17 cellular contexts compared by ENCODE assay signal in genomic region chr22:47016636-47017035, GRCh38.
A peak's percentile ranks its signal among the peaks of the same experiment; 100 is the strongest.
DNase-seq lines count a peak whose midpoint lies in the region; ATAC-seq, FAIRE-seq and TF ChIP-seq lines count a peak whose summit lies in the region.
"Had no signal": no experiment of that assay in that cellular context is flagged by ENCODE, and none has a peak within 500 bp of the region (broad histone marks: within the 10 kb centered on the region; RNA-seq: fewer than 3 reads in every experiment).

No MANE protein-coding gene starts in this region.

- no peaks in the 10 kb centered on the region for H3K27me3 Mint-ChIP-seq in natural killer cell (ENCODE audit: low read depth in 2 of 2)
- H3K27me3 Mint-ChIP-seq: IgD-negative memory B cell had no signal

- no peak overlapping the region for H3K56ac ChIP-seq in H1 (replicated peaks; ENCODE audit: insufficient read length, low read depth, low read length)

- no peaks in the 10 kb centered on the region for H3K27me3 ChIP-seq in H1 (replicated peaks in 1 of 4; ENCODE audit: control insufficient read depth in 3 of 4, extremely low read depth in 1 of 4, insufficient read depth in 3 of 4, low read length in 3 of 4)
- H3K27me3 ChIP-seq: BLaER1 had no signal

- H3K9me3 ChIP-seq in H1 (ENCODE audit: insufficient read depth in 2 of 2, low read depth in 1 of 2, low read length in 1 of 2), result peaks cover 10 to 20% of the 10 kb centered on the region in 2 experiments; a peak in 3 of 4 replicates
- H3K9me3 ChIP-seq: Caco-2 had no signal

- H3K23ac ChIP-seq in H1 (ENCODE audit: insufficient read length), result no peak overlapping the region

- no peak overlapping the region for H4K5ac ChIP-seq in H1 (ENCODE audit: insufficient read length, low read depth, low read length)

- no peak for TF ChIP-seq POLR2A in H1 (IDR thresholded peaks at IDR 0.05; ENCODE audit: control extremely low read depth in 1 of 2, low read depth in 2 of 2, low read length in 2 of 2)

- DNase-seq in activated effector memory CD4-positive, alpha-beta T cell treated with anti-CD3 and anti-CD28 coated beads, Interleukin-2, amount 50 U/mL, for 16 hours, result peak; percentile 57
- no peak for DNase-seq in activated effector memory CD4-positive, alpha-beta T cell treated with Interleukin-2 at 50 U/mL for 16 hours
- no peak for DNase-seq in H1 (ENCODE audit: low read depth in 1 of 2, low spot score in 2 of 2)
- peak; percentile 75 for DNase-seq in posterior vena cava (ENCODE audit: low spot score)
- DNase-seq in Right ventricle myocardium inferior (ENCODE audit: missing footprints), result no peak
- no peak for DNase-seq in natural killer cell
- DNase-seq: AML-193, DND-41, GDM1 had no signal

- H3K27ac Mint-ChIP-seq in natural killer cell, result no peak overlapping the region

- peak overlapping the region; percentile 11; the same call in 1 of the 2 replicates for H4K8ac ChIP-seq in H1 (ENCODE audit: extremely low read depth, insufficient read depth, low read length)

- WGBS in H1 (ENCODE audit: extremely low coverage in 1 of 2, insufficient coverage in 1 of 2, insufficient read length in 1 of 2, insufficient replicate concordance in 2 of 2, low coverage in 1 of 2, low lambda C conversion rate in 2 of 2, missing lambda C conversion rate in 1 of 2), 2 experiments, result 93% methylated on average over 21 of the region's 22 CpGs; no CpG with 5 or more reads in 1 of the 2 experiments

- H3K14ac ChIP-seq in H1 (ENCODE audit: insufficient read length), result no peak overlapping the region

- H2BK20ac ChIP-seq in H1 (ENCODE audit: low read length), result no peak overlapping the region

- H3K4me3 Mint-ChIP-seq in natural killer cell, result no peak overlapping the region
- H3K4me3 Mint-ChIP-seq: CD8-positive, alpha-beta memory T cell; IgD-negative memory B cell had no signal

- H3K4ac ChIP-seq in H1 (replicated peaks; ENCODE audit: insufficient read length, low read depth, low read length), result no peak overlapping the region

- no peak overlapping the region for H2BK12ac ChIP-seq in H1 (ENCODE audit: low read depth, low read length)

- no peaks in the 10 kb centered on the region; the same call in 1 of the 2 replicates for H3K23me2 ChIP-seq in H1 (ENCODE audit: low read depth, low read length)

- no peak for TF ChIP-seq RAD21 in H1 (IDR thresholded peaks at IDR 0.05 in 1 of 2, conservative IDR thresholded peaks at IDR 0.05 in 1 of 2; ENCODE audit: low read depth in 2 of 2, low read length in 2 of 2)

- TF ChIP-seq EP300 in H1 (IDR thresholded peaks at IDR 0.05; ENCODE audit: borderline replicate concordance in 1 of 2, low read depth in 2 of 2, low read length in 2 of 2), result no peak

- H2AFZ ChIP-seq in H1 (ENCODE audit: low read length), result no peak overlapping the region

- H3K79me1 ChIP-seq in H1 (ENCODE audit: low read depth, low read length), result no peaks in the 10 kb centered on the region; the same call in 1 of the 2 replicates

- no peak overlapping the region for H3K4me2 ChIP-seq in H1 (ENCODE audit: insufficient read depth in 1 of 2, low read depth in 2 of 2, low read length in 2 of 2)
- H3K4me2 ChIP-seq: BLaER1 had no signal

- no peaks in the 10 kb centered on the region for H3K36me3 Mint-ChIP-seq in natural killer cell

- H2BK120ac ChIP-seq in H1 (replicated peaks; ENCODE audit: low read depth, low read length), result no peak overlapping the region

- intact Hi-C loops in posterior vena cava (cut with DNase I) (no loop called here), Right ventricle myocardium inferior (cut with DNase I) (no loop called here), natural killer cell (cut with micrococcal nuclease) (no loop called here)

- H3K9me3 Mint-ChIP-seq in natural killer cell, result no peaks in the 10 kb centered on the region

- H2BK15ac ChIP-seq in H1 (ENCODE audit: low read length), result no peak overlapping the region

- H3K4me1 ChIP-seq in H1 (replicated peaks in 1 of 4; ENCODE audit: control insufficient read depth in 3 of 4, insufficient read depth in 4 of 4, low read length in 3 of 4), result no peaks in the 10 kb centered on the region; a peak in 2 of 7 replicates
- H3K4me1 ChIP-seq: Caco-2 had no signal

- no peak overlapping the region for H4K91ac ChIP-seq in H1 (replicated peaks; ENCODE audit: insufficient read length, low read length)

- H3K79me2 ChIP-seq in H1 (ENCODE audit: control insufficient read depth in 1 of 2, insufficient read depth in 2 of 2, low read length in 2 of 2), result no peaks in the 10 kb centered on the region

- no peak for FAIRE-seq in H1 (lab: Jason Lieb, UNC)
- FAIRE-seq: GM12892, H54 had no signal

- POLR2A ChIA-PET in H1 (lab: Charles Lee; ENCODE audit: partially characterized antibody), result interaction anchor here (0.6 kb wide), 1 partner anchor 1581 kb away, joined by 3 read pairs; no protein-coding TSS in a partner anchor

- ATAC-seq in Right ventricle myocardium inferior, result no peak
- no peak for ATAC-seq in natural killer cell
- no peak for ATAC-seq in HG03342 (IDR thresholded peaks at IDR 0.05; ENCODE audit: unreplicated experiment)

- no peak overlapping the region for H3K27ac ChIP-seq in H1 (ENCODE audit: low read depth, low read length)
- H3K27ac ChIP-seq: 22Rv1, BLaER1 had no signal

- H3K4me1 Mint-ChIP-seq in natural killer cell, result peaks cover 55 to 76% of the 10 kb centered on the region in 2 donors

- no peak overlapping the region for H2BK5ac ChIP-seq in H1 (ENCODE audit: low read depth, low read length)

- H3K9ac ChIP-seq in H1 (replicated peaks in 1 of 4; ENCODE audit: extremely low read depth in 1 of 4, low read depth in 3 of 4, low read length in 3 of 4), result no peak overlapping the region
- H3K9ac ChIP-seq: BLaER1 had no signal

- CTCF ChIA-PET in H1 (lab: Charles Lee; ENCODE audit: partially characterized antibody), result interaction anchor here (0.7 to 1.0 kb wide), 3 partner anchors 25 to 150 kb away, joined by 3 to 4 read pairs (median 4); no protein-coding TSS in a partner anchor

- no peak overlapping the region for H3K4me3 ChIP-seq in H1 (ENCODE audit: extremely low read depth in 1 of 4, insufficient read depth in 2 of 4, low read depth in 3 of 4, low read length in 4 of 4)
- H3K4me3 ChIP-seq: BLaER1 had no signal

- no peak overlapping the region for H2AK5ac ChIP-seq in H1 (ENCODE audit: low read depth, low read length)

- TF ChIP-seq CTCF in H1 (IDR thresholded peaks at IDR 0.05; ENCODE audit: control extremely low read depth in 1 of 3, insufficient read depth in 1 of 3, low read depth in 1 of 3, low read length in 3 of 3) (no peak), natural killer cell (IDR thresholded peaks at IDR 0.05) (no peak)

- no peaks in the 10 kb centered on the region for H3K36me3 ChIP-seq in H1 (ENCODE audit: control insufficient read depth in 2 of 4, insufficient read depth in 4 of 4, low read length in 3 of 4)

- no peaks in the 10 kb centered on the region for H4K20me1 ChIP-seq in H1 (replicated peaks in 1 of 2; ENCODE audit: control insufficient read depth in 1 of 2, insufficient read depth in 2 of 2, low read length in 2 of 2)

- H3K18ac ChIP-seq in H1 (ENCODE audit: extremely low read depth, low read length), result no peak overlapping the region

TF ChIP-seq in H1, 55 proteins besides CTCF, POLR2A, EP300 and RAD21 (continues in another document):
- no peak for TF ChIP-seq TCF12 (IDR thresholded peaks at IDR 0.05; ENCODE audit: low read depth, low read length)
- no peak for TF ChIP-seq HDAC2 (IDR thresholded peaks at IDR 0.05; ENCODE audit: borderline replicate concordance in 1 of 2, low read depth in 2 of 2, low read length in 2 of 2)
- TF ChIP-seq CTBP2 (IDR thresholded peaks at IDR 0.05; ENCODE audit: borderline replicate concordance, insufficient read depth, insufficient read length, low read length), result no peak
- no peak for TF ChIP-seq RNF2 (IDR thresholded peaks at IDR 0.05; ENCODE audit: borderline replicate concordance, low read depth, low read length, missing control alignments, poor library complexity, severe bottlenecking)
- no peak for TF ChIP-seq SIRT6 (IDR thresholded peaks at IDR 0.05; ENCODE audit: low read length)

Comparison
In these comparisons a context has a peak if more than half of its experiments do, and no peak if none do; other contexts are left out.
1. DNase-seq: peak in activated effector memory CD4-positive, alpha-beta T cell treated with anti-CD3 and anti-CD28 coated beads, Interleukin-2, amount 50 U/mL, for 16 hours (single experiment) and posterior vena cava (single experiment); none in activated effector memory CD4-positive, alpha-beta T cell treated with Interleukin-2 at 50 U/mL for 16 hours (single experiment), H1 (0 of 2), Right ventricle myocardium inferior (single experiment) and natural killer cell (single experiment).